1 cellular context compared by ENCODE assay signal in the genomic region with DNA sequence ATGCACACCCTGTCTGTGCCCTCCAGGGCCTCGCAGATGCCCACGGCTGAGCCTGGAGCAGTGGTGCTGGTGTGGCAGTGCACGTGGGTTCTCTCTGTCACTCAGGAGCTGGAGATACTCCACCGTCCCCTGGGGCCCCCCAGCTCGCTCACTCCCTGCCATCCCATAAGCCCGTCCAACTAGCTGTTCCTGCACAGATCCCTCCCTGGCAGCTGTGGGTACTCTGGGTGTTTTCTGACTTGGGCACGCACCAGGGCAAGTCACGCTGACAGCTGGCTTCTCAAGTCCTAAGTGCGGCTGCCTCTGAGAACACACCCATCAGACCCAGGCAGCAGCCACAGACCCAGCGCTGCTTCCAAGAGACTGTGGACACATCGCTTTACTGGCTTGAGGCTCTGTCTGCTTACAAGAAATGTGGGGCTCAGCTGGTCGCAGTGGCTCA.
TF ChIP-seq lines count a peak whose summit lies in the region.

No MANE protein-coding gene starts in this region.

TF ChIP-seq in A549, 52 proteins besides CTCF, POLR2A, EP300 and RAD21 (continued from another document):
- TF ChIP-seq, protein P1, sequence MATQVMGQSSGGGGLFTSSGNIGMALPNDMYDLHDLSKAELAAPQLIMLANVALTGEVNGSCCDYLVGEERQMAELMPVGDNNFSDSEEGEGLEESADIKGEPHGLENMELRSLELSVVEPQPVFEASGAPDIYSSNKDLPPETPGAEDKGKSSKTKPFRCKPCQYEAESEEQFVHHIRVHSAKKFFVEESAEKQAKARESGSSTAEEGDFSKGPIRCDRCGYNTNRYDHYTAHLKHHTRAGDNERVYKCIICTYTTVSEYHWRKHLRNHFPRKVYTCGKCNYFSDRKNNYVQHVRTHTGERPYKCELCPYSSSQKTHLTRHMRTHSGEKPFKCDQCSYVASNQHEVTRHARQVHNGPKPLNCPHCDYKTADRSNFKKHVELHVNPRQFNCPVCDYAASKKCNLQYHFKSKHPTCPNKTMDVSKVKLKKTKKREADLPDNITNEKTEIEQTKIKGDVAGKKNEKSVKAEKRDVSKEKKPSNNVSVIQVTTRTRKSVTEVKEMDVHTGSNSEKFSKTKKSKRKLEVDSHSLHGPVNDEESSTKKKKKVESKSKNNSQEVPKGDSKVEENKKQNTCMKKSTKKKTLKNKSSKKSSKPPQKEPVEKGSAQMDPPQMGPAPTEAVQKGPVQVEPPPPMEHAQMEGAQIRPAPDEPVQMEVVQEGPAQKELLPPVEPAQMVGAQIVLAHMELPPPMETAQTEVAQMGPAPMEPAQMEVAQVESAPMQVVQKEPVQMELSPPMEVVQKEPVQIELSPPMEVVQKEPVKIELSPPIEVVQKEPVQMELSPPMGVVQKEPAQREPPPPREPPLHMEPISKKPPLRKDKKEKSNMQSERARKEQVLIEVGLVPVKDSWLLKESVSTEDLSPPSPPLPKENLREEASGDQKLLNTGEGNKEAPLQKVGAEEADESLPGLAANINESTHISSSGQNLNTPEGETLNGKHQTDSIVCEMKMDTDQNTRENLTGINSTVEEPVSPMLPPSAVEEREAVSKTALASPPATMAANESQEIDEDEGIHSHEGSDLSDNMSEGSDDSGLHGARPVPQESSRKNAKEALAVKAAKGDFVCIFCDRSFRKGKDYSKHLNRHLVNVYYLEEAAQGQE (IDR thresholded peaks at IDR 0.05), result no peak
- TF ChIP-seq SREBF2 (IDR thresholded peaks at IDR 0.05) (no peak), ZSCAN20 (CRISPR knock-in tag; IDR thresholded peaks at IDR 0.05) (no peak), POLR2AphosphoS2 (conservative IDR thresholded peaks at IDR 0.05; ENCODE audit: low read length) (no peak), MAFK (IDR thresholded peaks at IDR 0.05; ENCODE audit: partially characterized antibody) (no peak), HOXB5 (CRISPR knock-in tag; IDR thresholded peaks at IDR 0.05) (no peak), CBX2 (IDR thresholded peaks at IDR 0.05; ENCODE audit: borderline replicate concordance, low read depth) (no peak), GATA3 (IDR thresholded peaks at IDR 0.05; ENCODE audit: borderline replicate concordance) (no peak), HDAC2 (IDR thresholded peaks at IDR 0.05) (no peak), RNF2 (IDR thresholded peaks at IDR 0.05; ENCODE audit: borderline replicate concordance, low read depth) (no peak), ZC3H11A (IDR thresholded peaks at IDR 0.05) (no peak), USF2 (IDR thresholded peaks at IDR 0.05) (no peak), JUN (IDR thresholded peaks at IDR 0.05) (no peak), RFX5 (IDR thresholded peaks at IDR 0.05) (no peak)
